In genomic region chr10:97179731-97180366, GRCh38 we compare ENCODE assay signal across 10 cellular contexts. TPM values are rescaled to one million over a fixed set of nuclear protein-coding genes. Genes with fewer than 3 reads are reported as not detected.
DNase-seq lines count a peak whose midpoint lies in the region; ATAC-seq and TF ChIP-seq lines count a peak whose summit lies in the region.
"Had no signal": no experiment of that assay in that cellular context is flagged by ENCODE, and none has a peak within 500 bp of the region (broad histone marks: within the 10 kb centered on the region; RNA-seq: fewer than 3 reads in every experiment).

No MANE protein-coding gene starts in this region.

- no peak overlapping the region for H3K27ac Mint-ChIP-seq in activated CD4-positive, alpha-beta memory T cell treated with anti-CD3 and anti-CD28 coated beads for 36 hours
- H3K27ac Mint-ChIP-seq in activated CD4-positive, alpha-beta memory T cell treated with anti-CD3 and anti-CD28 coated beads, Interleukin-2, amount 10 ng/mL, durations not matched to agents 7 days and 5 days, result no peak overlapping the region
- no peak overlapping the region for H3K27ac Mint-ChIP-seq in activated T-helper 2 cell treated with anti-CD3 and anti-CD28 coated beads, Interferon-gamma antibody, Interleukin-2, Interleukin-4, amounts not matched to agents 10 μg/mL and 5 μg/mL and 100 μg/mL, durations not matched to agents 14 hours and 24 hours and 36 hours

- H3K4me1 ChIP-seq in SK-N-SH (ENCODE audit: control insufficient read depth in 1 of 2, insufficient read depth in 2 of 2, low read depth in 1 of 2, low read length in 1 of 2), result peaks cover 0 to 68% of the 10 kb centered on the region in 2 experiments; a peak in 3 of 4 replicates
- H3K4me1 ChIP-seq in left ventricle myocardium inferior, result no peaks in the 10 kb centered on the region
- H3K4me1 ChIP-seq in upper lobe of right lung, result no peaks in the 10 kb centered on the region
- no peaks in the 10 kb centered on the region for H3K4me1 ChIP-seq in trophoblast cell (ENCODE audit: control insufficient read depth in 1 of 2, insufficient read depth in 2 of 2, low read length in 2 of 2)

- no peaks in the 10 kb centered on the region for H3K79me1 ChIP-seq in trophoblast cell (ENCODE audit: low read length)

- no peak overlapping the region for H3K4ac ChIP-seq in trophoblast cell (ENCODE audit: low read depth, low read length)

- H3K27ac ChIP-seq in SK-N-SH (ENCODE audit: low read depth in 2 of 2, low read length in 1 of 2), result peak overlapping the region in 1 of 2 experiments; percentile 97; a peak in 2 of 4 replicates
- H3K27ac ChIP-seq in left ventricle myocardium inferior (replicated peaks), result no peak overlapping the region
- H3K27ac ChIP-seq in upper lobe of right lung, result no peak overlapping the region
- H3K27ac ChIP-seq in trophoblast cell (ENCODE audit: low read depth, low read length), result no peak overlapping the region

- no peak overlapping the region for H2BK12ac ChIP-seq in trophoblast cell (ENCODE audit: low read length)

- H3K9me3 ChIP-seq in SK-N-SH (no peaks in the 10 kb centered on the region), left ventricle myocardium inferior (replicated peaks) (no peaks in the 10 kb centered on the region), upper lobe of right lung (no peaks in the 10 kb centered on the region), trophoblast cell (ENCODE audit: insufficient read depth, low read depth, low read length) (peaks cover under 1% of the 10 kb centered on the region)

- H3K9ac ChIP-seq in SK-N-SH (no peak overlapping the region), trophoblast cell (ENCODE audit: low read length) (no peak overlapping the region)

- WGBS in SK-N-SH (ENCODE audit: low lambda C conversion rate), result 17% methylated on average over 14 of the region's 26 CpGs
- WGBS in trophoblast cell (ENCODE audit: extremely low coverage, insufficient coverage, insufficient read length), result no CpG with 5 or more reads among the region's 26 CpGs

- H3F3A ChIP-seq in SK-N-SH (replicated peaks; ENCODE audit: insufficient read depth), result no peaks in the 10 kb centered on the region

- H3K4me3 ChIP-seq in SK-N-SH (ENCODE audit: low read depth in 2 of 2, low read length in 1 of 2) (peak overlapping the region in 1 of 2 experiments; percentile 17; a peak in 1 of 4 replicates), left ventricle myocardium inferior (no peak overlapping the region), upper lobe of right lung (no peak overlapping the region), trophoblast cell (ENCODE audit: low read depth, low read length) (no peak overlapping the region)

- peak overlapping the region; percentile 50 for H3K4me2 ChIP-seq in SK-N-SH
- no peak overlapping the region for H3K4me2 ChIP-seq in trophoblast cell (ENCODE audit: low read length)

- no peaks in the 10 kb centered on the region for H3K36me3 Mint-ChIP-seq in activated CD4-positive, alpha-beta memory T cell treated with anti-CD3 and anti-CD28 coated beads for 36 hours
- no peaks in the 10 kb centered on the region for H3K36me3 Mint-ChIP-seq in activated CD4-positive, alpha-beta memory T cell treated with anti-CD3 and anti-CD28 coated beads, Interleukin-2, amount 10 ng/mL, durations not matched to agents 7 days and 5 days (ENCODE audit: low read depth)
- no peaks in the 10 kb centered on the region for H3K36me3 Mint-ChIP-seq in activated T-helper 2 cell treated with anti-CD3 and anti-CD28 coated beads, Interferon-gamma antibody, Interleukin-2, Interleukin-4, amounts not matched to agents 10 μg/mL and 5 μg/mL and 100 μg/mL, durations not matched to agents 14 hours and 24 hours and 36 hours (ENCODE audit: low read depth)

- TF ChIP-seq EP300 in SK-N-SH (IDR thresholded peaks at IDR 0.05; ENCODE audit: borderline replicate concordance in 1 of 2, low read depth in 1 of 2, low read length in 1 of 2), result 0 out of 4 replicates have a peak, but pooled peaks of 1 of the 2 experiments have one; percentile 32

- H3K18ac ChIP-seq in trophoblast cell (ENCODE audit: low read length), result no peak overlapping the region

- no peaks in the 10 kb centered on the region for H3K9me3 Mint-ChIP-seq in activated CD4-positive, alpha-beta memory T cell treated with anti-CD3 and anti-CD28 coated beads for 36 hours
- H3K9me3 Mint-ChIP-seq in activated CD4-positive, alpha-beta memory T cell treated with anti-CD3 and anti-CD28 coated beads, Interleukin-2, amount 10 ng/mL, durations not matched to agents 7 days and 5 days, result no peaks in the 10 kb centered on the region
- no peaks in the 10 kb centered on the region for H3K9me3 Mint-ChIP-seq in activated T-helper 2 cell treated with anti-CD3 and anti-CD28 coated beads, Interferon-gamma antibody, Interleukin-2, Interleukin-4, amounts not matched to agents 10 μg/mL and 5 μg/mL and 100 μg/mL, durations not matched to agents 14 hours and 24 hours and 36 hours
- H3K9me3 Mint-ChIP-seq: central memory CD8-positive, alpha-beta T cell had no signal

- intact Hi-C loops in activated CD4-positive, alpha-beta memory T cell treated with anti-CD3 and anti-CD28 coated beads for 36 hours (cut with micrococcal nuclease), result no loop called here
- intact Hi-C loops in left ventricle myocardium inferior (cut with micrococcal nuclease) (no loop called here), upper lobe of right lung (cut with DNase I) (no loop called here)
- intact Hi-C loops in activated T-helper 2 cell treated with anti-CD3 and anti-CD28 coated beads, Interferon-gamma antibody, Interleukin-2, Interleukin-4, amounts not matched to agents 10 μg/mL and 5 μg/mL and 100 μg/mL, durations not matched to agents 14 hours and 24 hours and 36 hours (cut with micrococcal nuclease), result no loop called here

- H4K12ac ChIP-seq in trophoblast cell (ENCODE audit: low read depth, low read length), result no peak overlapping the region

- peak; percentile 16 for DNase-seq in activated CD4-positive, alpha-beta memory T cell treated with anti-CD3 and anti-CD28 coated beads for 36 hours
- no peak for DNase-seq in activated CD4-positive, alpha-beta memory T cell treated with anti-CD3 and anti-CD28 coated beads, Interleukin-2, amount 10 ng/mL, durations not matched to agents 7 days and 5 days
- DNase-seq in SK-N-SH (peak; percentile 84), left ventricle myocardium inferior (no peak), upper lobe of right lung (peak; percentile 60), COLO829 (ENCODE audit: low spot score) (no peak), trophoblast cell (no peak)
- DNase-seq in activated T-helper 2 cell treated with anti-CD3 and anti-CD28 coated beads, Interferon-gamma antibody, Interleukin-2, Interleukin-4, amounts not matched to agents 10 μg/mL and 5 μg/mL and 100 μg/mL, durations not matched to agents 14 hours and 24 hours and 36 hours (ENCODE audit: low spot score), result no peak
- DNase-seq: midbrain had no signal

- H3K4me3 Mint-ChIP-seq in activated CD4-positive, alpha-beta memory T cell treated with anti-CD3 and anti-CD28 coated beads for 36 hours, result no peak overlapping the region
- H3K4me3 Mint-ChIP-seq in activated CD4-positive, alpha-beta memory T cell treated with anti-CD3 and anti-CD28 coated beads, Interleukin-2, amount 10 ng/mL, durations not matched to agents 7 days and 5 days, result no peak overlapping the region
- H3K4me3 Mint-ChIP-seq in activated T-helper 2 cell treated with anti-CD3 and anti-CD28 coated beads, Interferon-gamma antibody, Interleukin-2, Interleukin-4, amounts not matched to agents 10 μg/mL and 5 μg/mL and 100 μg/mL, durations not matched to agents 14 hours and 24 hours and 36 hours (ENCODE audit: low read depth), result no peak overlapping the region
- H3K4me3 Mint-ChIP-seq: central memory CD8-positive, alpha-beta T cell had no signal

- H3K4me1 Mint-ChIP-seq in activated CD4-positive, alpha-beta memory T cell treated with anti-CD3 and anti-CD28 coated beads for 36 hours (ENCODE audit: low read depth), result peaks cover 2% of the 10 kb centered on the region
- peaks cover 4% of the 10 kb centered on the region for H3K4me1 Mint-ChIP-seq in activated CD4-positive, alpha-beta memory T cell treated with anti-CD3 and anti-CD28 coated beads, Interleukin-2, amount 10 ng/mL, durations not matched to agents 7 days and 5 days
- no peaks in the 10 kb centered on the region for H3K4me1 Mint-ChIP-seq in activated T-helper 2 cell treated with anti-CD3 and anti-CD28 coated beads, Interferon-gamma antibody, Interleukin-2, Interleukin-4, amounts not matched to agents 10 μg/mL and 5 μg/mL and 100 μg/mL, durations not matched to agents 14 hours and 24 hours and 36 hours (ENCODE audit: low read depth)

- peak; percentile 70 for TF ChIP-seq RAD21 in SK-N-SH (IDR thresholded peaks at IDR 0.05; ENCODE audit: low read length)

- no peaks in the 10 kb centered on the region for H4K20me1 ChIP-seq in SK-N-SH (ENCODE audit: insufficient read depth)

- H3K79me2 ChIP-seq in SK-N-SH (ENCODE audit: insufficient read depth) (no peaks in the 10 kb centered on the region), trophoblast cell (ENCODE audit: control insufficient read depth, insufficient read depth, low read length, poor library complexity) (no peaks in the 10 kb centered on the region)

- H2AFZ ChIP-seq in SK-N-SH (ENCODE audit: low read depth) (no peak overlapping the region), trophoblast cell (ENCODE audit: insufficient read depth, low read length, poor library complexity) (no peak overlapping the region)

- H2BK5ac ChIP-seq in trophoblast cell (ENCODE audit: low read depth, low read length, poor library complexity), result no peak overlapping the region

- no peaks in the 10 kb centered on the region for H3K9me2 ChIP-seq in SK-N-SH

- H3K27me3 ChIP-seq in SK-N-SH (ENCODE audit: insufficient read depth) (peaks cover 46% of the 10 kb centered on the region; the same call in 1 of the 2 replicates), left ventricle myocardium inferior (ENCODE audit: low read depth) (peaks cover 94% of the 10 kb centered on the region), upper lobe of right lung (peaks cover 40% of the 10 kb centered on the region), trophoblast cell (ENCODE audit: insufficient read depth, low read length) (peaks cover 16% of the 10 kb centered on the region)

- H4K91ac ChIP-seq in trophoblast cell (ENCODE audit: low read depth, low read length), result no peak overlapping the region

- H3K14ac ChIP-seq in trophoblast cell (ENCODE audit: low read length), result no peak overlapping the region

- H3K36me3 ChIP-seq in SK-N-SH (replicated peaks in 1 of 2; ENCODE audit: control insufficient read depth in 1 of 2, insufficient read depth in 2 of 2, low read length in 1 of 2), result no peaks in the 10 kb centered on the region
- no peaks in the 10 kb centered on the region for H3K36me3 ChIP-seq in left ventricle myocardium inferior
- H3K36me3 ChIP-seq in upper lobe of right lung, result no peaks in the 10 kb centered on the region
- no peaks in the 10 kb centered on the region for H3K36me3 ChIP-seq in trophoblast cell (ENCODE audit: control insufficient read depth in 1 of 2, insufficient read depth in 2 of 2, low read length in 2 of 2)

- peaks cover 35% of the 10 kb centered on the region for H3K27me3 Mint-ChIP-seq in activated CD4-positive, alpha-beta memory T cell treated with anti-CD3 and anti-CD28 coated beads for 36 hours
- peaks cover 44% of the 10 kb centered on the region for H3K27me3 Mint-ChIP-seq in activated CD4-positive, alpha-beta memory T cell treated with anti-CD3 and anti-CD28 coated beads, Interleukin-2, amount 10 ng/mL, durations not matched to agents 7 days and 5 days
- H3K27me3 Mint-ChIP-seq in activated T-helper 2 cell treated with anti-CD3 and anti-CD28 coated beads, Interferon-gamma antibody, Interleukin-2, Interleukin-4, amounts not matched to agents 10 μg/mL and 5 μg/mL and 100 μg/mL, durations not matched to agents 14 hours and 24 hours and 36 hours (ENCODE audit: low read depth), result peaks cover 46% of the 10 kb centered on the region

- no peak overlapping the region for H2AK5ac ChIP-seq in trophoblast cell (ENCODE audit: low read length)

- CTCF ChIA-PET in activated CD4-positive, alpha-beta memory T cell treated with anti-CD3 and anti-CD28 coated beads for 36 hours (lab: Charles Lee), result interaction anchor here (1.0 to 1.3 kb wide), 5 partner anchors 15 to 108 kb away, joined by 3 to 4 read pairs (median 3); no protein-coding TSS in a partner anchor
- CTCF ChIA-PET in activated CD4-positive, alpha-beta memory T cell treated with anti-CD3 and anti-CD28 coated beads, Interleukin-2, amount 10 ng/mL, durations not matched to agents 7 days and 5 days (lab: Charles Lee), result interaction anchor here (0.5 to 1.2 kb wide), 4 partner anchors 17 to 186 kb away, joined by 3 to 6 read pairs (median 4); no protein-coding TSS in a partner anchor
- CTCF ChIA-PET in SK-N-SH (lab: Yijun Ruan, JAX), result interaction anchor here (0.5 to 27.2 kb wide), 29 partner anchors 9 to 1028 kb away, joined by 3 to 460 read pairs (median 5); no protein-coding TSS in a partner anchor

- ATAC-seq in upper lobe of right lung, result peak; percentile 41

- peak; percentile 40 for TF ChIP-seq CTCF in SK-N-SH (IDR thresholded peaks at IDR 0.05)
- peak; percentile 41 for TF ChIP-seq CTCF in left ventricle myocardium inferior (IDR thresholded peaks at IDR 0.05; ENCODE audit: borderline replicate concordance)
- TF ChIP-seq CTCF in upper lobe of right lung (IDR thresholded peaks at IDR 0.05), result no peak

- no peak overlapping the region for H4K8ac ChIP-seq in trophoblast cell (ENCODE audit: low read depth, low read length)

- no peak overlapping the region for H2BK120ac ChIP-seq in trophoblast cell (ENCODE audit: insufficient read depth, low read length, poor library complexity)

- POLR2A ChIA-PET in activated CD4-positive, alpha-beta memory T cell treated with anti-CD3 and anti-CD28 coated beads for 36 hours (lab: Charles Lee), result no interaction called here
- POLR2A ChIA-PET in activated CD4-positive, alpha-beta memory T cell treated with anti-CD3 and anti-CD28 coated beads, Interleukin-2, amount 10 ng/mL, durations not matched to agents 7 days and 5 days (lab: Charles Lee), result no interaction called here
- POLR2A ChIA-PET in SK-N-SH (lab: Yijun Ruan, JAX), result interaction anchor here (1.5 kb wide), 1 partner anchor 39 kb away, joined by 4 read pairs; no protein-coding TSS in a partner anchor

- no peak overlapping the region for H3K23ac ChIP-seq in trophoblast cell (ENCODE audit: low read length)

RNA-seq across cellular contexts. Expression of gene SLIT1, which starts 5.9 kb away (rescaled TPM):
- under 1 TPM; 0.63 to 0.71 TPM for total RNA-seq in activated CD4-positive, alpha-beta memory T cell treated with anti-CD3 and anti-CD28 coated beads for 36 hours
- under 1 TPM; 0.30 to 0.35 TPM for total RNA-seq in activated CD4-positive, alpha-beta memory T cell treated with anti-CD3 and anti-CD28 coated beads, Interleukin-2, amount 10 ng/mL, durations not matched to agents 7 days and 5 days
- 0.02 and 0.05 TPM in 2 replicates for polyA plus RNA-seq in SK-N-SH (2012; rRNA removed)
- 0.01 and 0.03 TPM in 2 replicates for polyA plus RNA-seq in SK-N-SH (2012; cell fraction: cytosol; rRNA removed)
- polyA plus RNA-seq in SK-N-SH (2012; cell fraction: nucleus; rRNA removed), result 0.06 and 0.09 TPM in 2 replicates
- total RNA-seq in left ventricle myocardium inferior (0.08 TPM), upper lobe of right lung (0.23 TPM)
- total RNA-seq in activated T-helper 2 cell treated with anti-CD3 and anti-CD28 coated beads, Interferon-gamma antibody, Interleukin-2, Interleukin-4, amounts not matched to agents 10 μg/mL and 5 μg/mL and 100 μg/mL, durations not matched to agents 14 hours and 24 hours and 36 hours, result 0.21 and 0.32 TPM in 2 replicates
- polyA plus RNA-seq in trophoblast cell (2013), result 0.16 and 0.21 TPM in 2 replicates

Comparison
In these comparisons a context has a peak if more than half of its experiments do, and no peak if none do; other contexts are left out.
1. DNase-seq: peak in activated CD4-positive, alpha-beta memory T cell treated with anti-CD3 and anti-CD28 coated beads for 36 hours (single experiment), SK-N-SH (single experiment) and upper lobe of right lung (single experiment); none in activated CD4-positive, alpha-beta memory T cell treated with anti-CD3 and anti-CD28 coated beads, Interleukin-2, amount 10 ng/mL, durations not matched to agents 7 days and 5 days (single experiment), left ventricle myocardium inferior (single experiment), COLO829 (single experiment), activated T-helper 2 cell treated with anti-CD3 and anti-CD28 coated beads, Interferon-gamma antibody, Interleukin-2, Interleukin-4, amounts not matched to agents 10 μg/mL and 5 μg/mL and 100 μg/mL, durations not matched to agents 14 hours and 24 hours and 36 hours (single experiment) and trophoblast cell (0 of 2).